Comparison of ENCODE assay signal across 8 cellular contexts in the genomic region with DNA sequence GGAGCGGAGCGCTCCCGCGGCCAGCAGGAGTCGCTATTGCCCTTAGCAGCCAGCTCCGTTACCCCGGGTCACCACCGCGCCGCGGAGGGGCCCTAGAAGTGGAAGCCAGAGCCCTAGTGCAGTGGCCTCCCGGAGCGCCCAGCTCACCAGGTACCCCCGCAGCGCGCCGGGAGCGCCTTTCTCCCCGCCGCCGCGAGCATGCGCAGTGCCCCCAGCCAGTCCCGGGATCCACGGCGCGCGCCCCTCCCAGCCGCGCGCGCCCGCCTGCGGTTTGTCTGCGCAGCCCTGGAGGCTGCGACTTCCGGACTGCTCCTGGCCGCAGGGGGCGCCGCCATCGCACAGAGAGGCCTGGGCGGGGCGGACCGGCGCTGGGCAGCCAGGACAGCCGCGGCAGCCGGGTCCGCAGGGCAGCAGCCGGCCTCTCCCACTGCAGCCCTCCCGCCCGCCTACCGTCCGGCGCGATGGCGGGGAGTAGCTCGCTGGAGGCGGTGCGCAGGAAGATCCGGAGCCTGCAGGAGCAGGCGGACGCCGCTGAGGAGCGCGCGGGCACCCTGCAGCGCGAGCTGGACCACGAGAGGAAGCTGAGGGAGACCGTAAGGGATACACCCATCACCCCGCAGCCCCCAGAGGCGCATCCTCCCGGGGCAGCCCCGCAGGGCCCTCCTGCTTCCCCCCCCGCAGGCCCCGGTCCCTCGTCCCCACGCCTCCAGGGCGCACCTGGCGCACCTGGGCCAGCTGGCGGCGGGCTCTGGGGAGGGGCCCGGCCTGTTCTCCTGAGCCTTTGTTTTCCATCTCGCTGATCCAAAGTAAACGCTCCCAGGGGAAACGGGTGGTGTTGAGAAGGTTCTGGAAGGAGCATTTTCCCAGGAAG. TPM values are rescaled to one million over a fixed set of nuclear protein-coding genes. Genes with fewer than 3 reads are reported as not detected.
A peak's percentile ranks its signal among the peaks of the same experiment; 100 is the strongest.
DNase-seq lines count a peak whose midpoint lies in the region; TF ChIP-seq lines count a peak whose summit lies in the region.

No MANE protein-coding gene starts in this region.

- H3K9ac ChIP-seq in GM23248: peak overlapping the region; percentile 97
- H3K9ac ChIP-seq in Karpas-422 (ENCODE audit: low read length): peak overlapping the region; percentile 73

- in situ Hi-C loops in GM23248 (cut with MboI): no loop called here

- no peaks in the 10 kb centered on the region for H3K9me3 Mint-ChIP-seq in activated T-helper 2 cell treated with anti-CD3 and anti-CD28 coated beads, Interferon-gamma antibody, Interleukin-2, Interleukin-4, amounts not matched to agents 10 μg/mL and 5 μg/mL and 100 μg/mL, durations not matched to agents 14 hours and 24 hours and 36 hours
- H3K9me3 Mint-ChIP-seq in nephron progenitor cell: no peaks in the 10 kb centered on the region
- H3K9me3 Mint-ChIP-seq in stimulated activated naive CD8-positive, alpha-beta T cell treated with anti-CD3 and anti-CD28 coated beads, Interleukin-15, Interleukin-2, amounts not matched to agents 100 ng/mL and 50 ng/mL, for 24 hours: no peaks in the 10 kb centered on the region

- no peaks in the 10 kb centered on the region for H3F3A ChIP-seq in DOHH2 (ENCODE audit: control insufficient read depth, insufficient read depth)
- peaks cover 88% of the 10 kb centered on the region for H3F3A ChIP-seq in GM23248 (ENCODE audit: insufficient read depth)

- H3K79me2 ChIP-seq in DOHH2 (ENCODE audit: control insufficient read depth, low read length) (no peaks in the 10 kb centered on the region), GM23248 (ENCODE audit: insufficient read depth) (peaks cover 97% of the 10 kb centered on the region), Karpas-422 (ENCODE audit: low read length) (no peaks in the 10 kb centered on the region)

- H3K4me1 ChIP-seq in DOHH2 (ENCODE audit: control insufficient read depth, low read length) (peaks cover 11% of the 10 kb centered on the region), GM23248 (ENCODE audit: insufficient read depth) (peaks cover 65% of the 10 kb centered on the region), Karpas-422 (ENCODE audit: low read length) (peaks cover 13% of the 10 kb centered on the region)

- DNase-seq in GM23248 (peak; percentile 96), Karpas-422 (peak; percentile 91), RPMI7951 (ENCODE audit: low read depth) (peak; percentile 96), fibroblast of pulmonary artery (ENCODE audit: low read depth) (peak; percentile 95), nephron progenitor cell (peak; percentile 97)
- peak; percentile 81 for DNase-seq in activated T-helper 2 cell treated with anti-CD3 and anti-CD28 coated beads, Interferon-gamma antibody, Interleukin-2, Interleukin-4, amounts not matched to agents 10 μg/mL and 5 μg/mL and 100 μg/mL, durations not matched to agents 14 hours and 24 hours and 36 hours (ENCODE audit: low spot score)

- H3K9me3 ChIP-seq in DOHH2 (ENCODE audit: control insufficient read depth, insufficient read depth, low read length) (no peaks in the 10 kb centered on the region), GM23248 (ENCODE audit: low read depth) (no peaks in the 10 kb centered on the region), Karpas-422 (ENCODE audit: low read length) (no peaks in the 10 kb centered on the region)

- H3K4me3 ChIP-seq in DOHH2 (ENCODE audit: low read length): peak overlapping the region; percentile 83
- peak overlapping the region; percentile 99 for H3K4me3 ChIP-seq in GM23248
- H3K4me3 ChIP-seq in Karpas-422 (ENCODE audit: low read length): peak overlapping the region; percentile 82
- peak overlapping the region; percentile 78 for H3K4me3 ChIP-seq in fibroblast of pulmonary artery (replicated peaks; ENCODE audit: low read depth, low read length)

- intact Hi-C loops in activated T-helper 2 cell treated with anti-CD3 and anti-CD28 coated beads, Interferon-gamma antibody, Interleukin-2, Interleukin-4, amounts not matched to agents 10 μg/mL and 5 μg/mL and 100 μg/mL, durations not matched to agents 14 hours and 24 hours and 36 hours (cut with micrococcal nuclease): loop anchor here (5.0 to 10.0 kb wide), 4 partner anchors 146 to 354 kb away; partner anchors contain the start of gene APH1B

- H4K20me1 ChIP-seq in DOHH2 (ENCODE audit: control insufficient read depth, insufficient read depth, low read depth, low read length) (no peaks in the 10 kb centered on the region), GM23248 (ENCODE audit: insufficient read depth) (no peaks in the 10 kb centered on the region; the same call in 1 of the 2 replicates), Karpas-422 (ENCODE audit: insufficient read depth, low read depth, low read length) (no peaks in the 10 kb centered on the region)

- peaks cover 50% of the 10 kb centered on the region for H3K27me3 ChIP-seq in DOHH2 (ENCODE audit: control insufficient read depth, low read length)
- no peaks in the 10 kb centered on the region for H3K27me3 ChIP-seq in GM23248 (replicated peaks; ENCODE audit: insufficient read depth)
- H3K27me3 ChIP-seq in Karpas-422 (ENCODE audit: low read length): no peaks in the 10 kb centered on the region

- H3K4me1 Mint-ChIP-seq in activated T-helper 2 cell treated with anti-CD3 and anti-CD28 coated beads, Interferon-gamma antibody, Interleukin-2, Interleukin-4, amounts not matched to agents 10 μg/mL and 5 μg/mL and 100 μg/mL, durations not matched to agents 14 hours and 24 hours and 36 hours (ENCODE audit: low read depth): peaks cover 11% of the 10 kb centered on the region
- peaks cover 88% of the 10 kb centered on the region for H3K4me1 Mint-ChIP-seq in nephron progenitor cell
- H3K4me1 Mint-ChIP-seq in stimulated activated naive CD8-positive, alpha-beta T cell treated with anti-CD3 and anti-CD28 coated beads, Interleukin-15, Interleukin-2, amounts not matched to agents 100 ng/mL and 50 ng/mL, for 24 hours (ENCODE audit: low read depth): peaks cover 19% of the 10 kb centered on the region

- H3K27ac Mint-ChIP-seq in activated T-helper 2 cell treated with anti-CD3 and anti-CD28 coated beads, Interferon-gamma antibody, Interleukin-2, Interleukin-4, amounts not matched to agents 10 μg/mL and 5 μg/mL and 100 μg/mL, durations not matched to agents 14 hours and 24 hours and 36 hours: peak overlapping the region; percentile 63
- H3K27ac Mint-ChIP-seq in nephron progenitor cell: no peak overlapping the region
- H3K27ac Mint-ChIP-seq in stimulated activated naive CD8-positive, alpha-beta T cell treated with anti-CD3 and anti-CD28 coated beads, Interleukin-15, Interleukin-2, amounts not matched to agents 100 ng/mL and 50 ng/mL, for 24 hours: peak overlapping the region; percentile 72

- no peaks in the 10 kb centered on the region for H3K36me3 Mint-ChIP-seq in activated T-helper 2 cell treated with anti-CD3 and anti-CD28 coated beads, Interferon-gamma antibody, Interleukin-2, Interleukin-4, amounts not matched to agents 10 μg/mL and 5 μg/mL and 100 μg/mL, durations not matched to agents 14 hours and 24 hours and 36 hours (ENCODE audit: low read depth)
- H3K36me3 Mint-ChIP-seq in nephron progenitor cell (ENCODE audit: low read depth): peaks cover 11% of the 10 kb centered on the region
- H3K36me3 Mint-ChIP-seq in stimulated activated naive CD8-positive, alpha-beta T cell treated with anti-CD3 and anti-CD28 coated beads, Interleukin-15, Interleukin-2, amounts not matched to agents 100 ng/mL and 50 ng/mL, for 24 hours (ENCODE audit: low read depth): no peaks in the 10 kb centered on the region

- H3K9me2 ChIP-seq in DOHH2 (replicated peaks; ENCODE audit: control insufficient read depth, low read length) (no peaks in the 10 kb centered on the region), GM23248 (ENCODE audit: insufficient read depth) (no peaks in the 10 kb centered on the region), Karpas-422 (replicated peaks; ENCODE audit: insufficient read depth, low read length) (no peaks in the 10 kb centered on the region)

- H2AFZ ChIP-seq in GM23248 (no peak overlapping the region), Karpas-422 (ENCODE audit: low read length) (peak overlapping the region; percentile 86)

- 0 to 2% methylated on average over 42 to 80 of the region's 87 CpGs for WGBS in GM23248 (ENCODE audit: low coverage in 1 of 2, low lambda C conversion rate in 2 of 2, missing lambda C conversion rate in 2 of 2), 2 experiments

- peaks cover 56% of the 10 kb centered on the region for H3K27me3 Mint-ChIP-seq in activated T-helper 2 cell treated with anti-CD3 and anti-CD28 coated beads, Interferon-gamma antibody, Interleukin-2, Interleukin-4, amounts not matched to agents 10 μg/mL and 5 μg/mL and 100 μg/mL, durations not matched to agents 14 hours and 24 hours and 36 hours (ENCODE audit: low read depth)
- H3K27me3 Mint-ChIP-seq in nephron progenitor cell (ENCODE audit: low read depth, poor library complexity): peaks cover 7% of the 10 kb centered on the region
- peaks cover 42% of the 10 kb centered on the region for H3K27me3 Mint-ChIP-seq in stimulated activated naive CD8-positive, alpha-beta T cell treated with anti-CD3 and anti-CD28 coated beads, Interleukin-15, Interleukin-2, amounts not matched to agents 100 ng/mL and 50 ng/mL, for 24 hours

- TF ChIP-seq CTCF in DOHH2 (IDR thresholded peaks at IDR 0.05; ENCODE audit: low read depth, low read length, poor library complexity, severe bottlenecking) (peak; percentile 96), fibroblast of pulmonary artery (IDR thresholded peaks at IDR 0.05; ENCODE audit: low read length, missing control alignments) (peak; percentile 88), nephron progenitor cell (IDR thresholded peaks at IDR 0.05) (peak; percentile 95)

- H3K27ac ChIP-seq in DOHH2 (ENCODE audit: low read depth, low read length) (no peak overlapping the region), GM23248 (peak overlapping the region; percentile 71), Karpas-422 (ENCODE audit: low read length) (no peak overlapping the region)

- H3K36me3 ChIP-seq in DOHH2 (ENCODE audit: control insufficient read depth, low read length): no peaks in the 10 kb centered on the region
- H3K36me3 ChIP-seq in GM23248 (ENCODE audit: low read depth): peaks cover 68% of the 10 kb centered on the region
- no peaks in the 10 kb centered on the region for H3K36me3 ChIP-seq in Karpas-422 (ENCODE audit: insufficient read depth, low read length)

- H3K4me2 ChIP-seq in DOHH2 (ENCODE audit: low read length) (peak overlapping the region; percentile 74), GM23248 (ENCODE audit: unreplicated experiment) (peak overlapping the region; percentile 74), Karpas-422 (ENCODE audit: low read depth, low read length, poor library complexity, severe bottlenecking) (peak overlapping the region; percentile 83)

- H3K4me3 Mint-ChIP-seq in activated T-helper 2 cell treated with anti-CD3 and anti-CD28 coated beads, Interferon-gamma antibody, Interleukin-2, Interleukin-4, amounts not matched to agents 10 μg/mL and 5 μg/mL and 100 μg/mL, durations not matched to agents 14 hours and 24 hours and 36 hours (ENCODE audit: low read depth): peak overlapping the region; percentile 89
- peak overlapping the region; percentile 92 for H3K4me3 Mint-ChIP-seq in nephron progenitor cell
- peak overlapping the region; percentile 90 for H3K4me3 Mint-ChIP-seq in stimulated activated naive CD8-positive, alpha-beta T cell treated with anti-CD3 and anti-CD28 coated beads, Interleukin-15, Interleukin-2, amounts not matched to agents 100 ng/mL and 50 ng/mL, for 24 hours

RNA-seq across cellular contexts. Expression of gene TPM1, which starts 5.8 kb away (rescaled TPM):
- total RNA-seq in GM23248 (2014; rRNA removed; shearing (Covaris generic)): 1,935 and 2,012 TPM in 2 replicates
- polyA plus RNA-seq in GM23248 (2016; fragmentation: Nextera tagmentation; extraction: Ambion mirVana): 3,029 and 3,072 TPM in 2 replicates
- 10.1 and 11.5 TPM in 2 replicates for total RNA-seq in Karpas-422 (2014; rRNA removed; shearing (Covaris generic); ENCODE audit: low replicate concordance)
- 1,035 and 1,151 TPM in 2 replicates for total RNA-seq in RPMI7951 (2014; rRNA removed; shearing (Covaris generic))
- total RNA-seq in activated T-helper 2 cell treated with anti-CD3 and anti-CD28 coated beads, Interferon-gamma antibody, Interleukin-2, Interleukin-4, amounts not matched to agents 10 μg/mL and 5 μg/mL and 100 μg/mL, durations not matched to agents 14 hours and 24 hours and 36 hours: 11.1 and 13.5 TPM in 2 replicates

Comparison
In these comparisons a context has a peak if more than half of its experiments do, and no peak if none do; other contexts are left out.
1. RNA of gene TPM1, which starts 5.8 kb away (total RNA-seq): 1,935 to 2,012 TPM in GM23248 and 1,035 to 1,151 TPM in RPMI7951; 11.1 to 13.5 TPM in activated T-helper 2 cell treated with anti-CD3 and anti-CD28 coated beads, Interferon-gamma antibody, Interleukin-2, Interleukin-4, amounts not matched to agents 10 μg/mL and 5 μg/mL and 100 μg/mL, durations not matched to agents 14 hours and 24 hours and 36 hours and 10.1 to 11.5 TPM in Karpas-422; every median in the first group is over 10 times any median in the second.
2. Peak in every context shown above with its lines, with median percentiles within 50 percentile points of each other: H3K4me2 ChIP-seq, H3K4me3 ChIP-seq, CTCF ChIP-seq, DNase-seq and H3K4me3 Mint-ChIP-seq.